19 cellular contexts compared by ENCODE assay signal in genomic region chr18:8504451-8504850, GRCh38.
A peak's percentile ranks its signal among the peaks of the same experiment; 100 is the strongest.
DNase-seq lines count a peak whose midpoint lies in the region; ATAC-seq and TF ChIP-seq lines count a peak whose summit lies in the region.
"Had no signal": no experiment of that assay in that cellular context is flagged by ENCODE, and none has a peak within 500 bp of the region (broad histone marks: within the 10 kb centered on the region; RNA-seq: fewer than 3 reads in every experiment).

No MANE protein-coding gene starts in this region.

- TF ChIP-seq EP300 in sigmoid colon (IDR thresholded peaks at IDR 0.05) = no peak

- H3K4me3 Mint-ChIP-seq in T-helper 17 cell = peak overlapping the region; percentile 47
- H3K4me3 Mint-ChIP-seq: B cell; CD4-positive, alpha-beta T cell; CD8-positive, alpha-beta T cell had no signal

- intact Hi-C loops in sigmoid colon (cut with DNase I) = no loop called here

- H3K36me3 ChIP-seq in sigmoid colon = no peaks in the 10 kb centered on the region
- H3K36me3 ChIP-seq in hepatocyte (replicated peaks; ENCODE audit: insufficient read depth, low read depth) = no peaks in the 10 kb centered on the region
- H3K36me3 ChIP-seq: BLaER1 treated with 17β-estradiol and CSF1 and Interleukin-3, amounts not matched to agents 10 nM and 100 nM had no signal

- peaks cover 0 to 34% (median 21%) of the 10 kb centered on the region in 4 donors for H3K4me1 ChIP-seq in sigmoid colon
- H3K4me1 ChIP-seq in hepatocyte (ENCODE audit: insufficient read depth) = no peaks in the 10 kb centered on the region
- H3K4me1 ChIP-seq: A549; BLaER1 treated with 17β-estradiol and CSF1 and Interleukin-3, amounts not matched to agents 10 nM and 100 nM; Caco-2 had no signal

- no peaks in the 10 kb centered on the region for H3K79me2 ChIP-seq in hepatocyte

- H3K36me3 Mint-ChIP-seq in T-helper 17 cell (ENCODE audit: low read depth) = peaks cover 2% of the 10 kb centered on the region
- H3K36me3 Mint-ChIP-seq: CD8-positive, alpha-beta T cell had no signal

- H2AFZ ChIP-seq in hepatocyte = no peak overlapping the region

- peaks cover 60% of the 10 kb centered on the region for H3K27me3 Mint-ChIP-seq in T-helper 17 cell

- H3K9me2 ChIP-seq in hepatocyte (replicated peaks; ENCODE audit: insufficient read depth) = no peaks in the 10 kb centered on the region

- TF ChIP-seq POLR2A in sigmoid colon (IDR thresholded peaks at IDR 0.05) = no peak

- no peaks in the 10 kb centered on the region for H3K4me1 Mint-ChIP-seq in T-helper 17 cell
- H3K4me1 Mint-ChIP-seq: B cell had no signal

- no peaks in the 10 kb centered on the region for H3K9me3 ChIP-seq in T-helper 17 cell (ENCODE audit: control insufficient read depth, low read length, poor library complexity, severe bottlenecking)
- no peaks in the 10 kb centered on the region for H3K9me3 ChIP-seq in sigmoid colon
- no peaks in the 10 kb centered on the region for H3K9me3 ChIP-seq in hepatocyte (ENCODE audit: low read depth)
- H3K9me3 ChIP-seq: A549; BLaER1 treated with 17β-estradiol and CSF1 and Interleukin-3, amounts not matched to agents 10 nM and 100 nM; Caco-2 had no signal

- no peaks in the 10 kb centered on the region for H4K20me1 ChIP-seq in hepatocyte (ENCODE audit: insufficient read depth, poor library complexity, severe bottlenecking)
- H4K20me1 ChIP-seq: BLaER1 treated with 17β-estradiol and CSF1 and Interleukin-3, amounts not matched to agents 10 nM and 100 nM had no signal

- 54 to 69% methylated on average over 4 of the region's 4 CpGs for WGBS in sigmoid colon, 2 donors
- WGBS in hepatocyte (ENCODE audit: low lambda C conversion rate, missing lambda C conversion rate) = 81% methylated on average over 4 of the region's 4 CpGs

- DNase-seq in activated CD8-positive, alpha-beta memory T cell treated with anti-CD3 and anti-CD28 coated beads for 24 hours = peak; percentile 26
- DNase-seq in activated CD8-positive, alpha-beta memory T cell treated with anti-CD3 and anti-CD28 coated beads, Interleukin-2, amount 50 U/mL, for 48 hours = no peak
- DNase-seq in NCI-H69 (lab: John Stamatoyannopoulos, UW) (peak; percentile 58), T-helper 17 cell (no peak), sigmoid colon (peak; percentile 14), hepatocyte (ENCODE audit: low spot score) (no peak)
- DNase-seq in stimulated activated CD4-positive, alpha-beta T cell treated with anti-CD3 and anti-CD28 coated beads, Interleukin-2, amount 100 ng/mL, for 24 hours = no peak
- DNase-seq: AML-193; Caco-2; Calu3; CD4-positive, alpha-beta T cell; CD8-positive, alpha-beta T cell; DMS79 treated with DMSO at 0.1 percent for 48 hours; GF-D8 had no signal

- ATAC-seq in T-helper 17 cell = no peak
- ATAC-seq: A549; CD8-positive, alpha-beta T cell had no signal

- TF ChIP-seq CTCF in sigmoid colon (IDR thresholded peaks at IDR 0.05) = no peak
- no peak for TF ChIP-seq CTCF in hepatocyte (IDR thresholded peaks at IDR 0.05; ENCODE audit: poor library complexity)

- H3K4me2 ChIP-seq in hepatocyte = no peak overlapping the region
- H3K4me2 ChIP-seq: A549; BLaER1 treated with 17β-estradiol and CSF1 and Interleukin-3, amounts not matched to agents 10 nM and 100 nM had no signal

- no peak overlapping the region for H3K27ac Mint-ChIP-seq in T-helper 17 cell
- H3K27ac Mint-ChIP-seq: B cell; CD4-positive, alpha-beta T cell; CD8-positive, alpha-beta T cell had no signal

- H3K27ac ChIP-seq in sigmoid colon (no peak overlapping the region), hepatocyte (no peak overlapping the region)
- H3K27ac ChIP-seq: 22Rv1; A549; BLaER1 treated with 17β-estradiol and CSF1 and Interleukin-3, amounts not matched to agents 10 nM and 100 nM; C4-2B had no signal

- H3K27me3 ChIP-seq in sigmoid colon (no peaks in the 10 kb centered on the region), hepatocyte (no peaks in the 10 kb centered on the region)
- H3K27me3 ChIP-seq: BLaER1 treated with 17β-estradiol and CSF1 and Interleukin-3, amounts not matched to agents 10 nM and 100 nM had no signal

- H3K4me3 ChIP-seq in sigmoid colon (no peak overlapping the region), hepatocyte (no peak overlapping the region)
- H3K4me3 ChIP-seq: A549; BLaER1 treated with 17β-estradiol and CSF1 and Interleukin-3, amounts not matched to agents 10 nM and 100 nM had no signal

Comparison
In these comparisons a context has a peak if more than half of its experiments do, and no peak if none do; other contexts are left out.
1. DNase-seq: peak in activated CD8-positive, alpha-beta memory T cell treated with anti-CD3 and anti-CD28 coated beads for 24 hours (single experiment), NCI-H69 (single experiment) and sigmoid colon (single experiment); none in activated CD8-positive, alpha-beta memory T cell treated with anti-CD3 and anti-CD28 coated beads, Interleukin-2, amount 50 U/mL, for 48 hours (single experiment), T-helper 17 cell (0 of 3), stimulated activated CD4-positive, alpha-beta T cell treated with anti-CD3 and anti-CD28 coated beads, Interleukin-2, amount 100 ng/mL, for 24 hours (0 of 2) and hepatocyte (single experiment).